Comparison of ENCODE assay signal across 23 cellular contexts in genomic region chr17:71638668-71639067, GRCh38.
DNase-seq lines count a peak whose midpoint lies in the region; ATAC-seq, FAIRE-seq and TF ChIP-seq lines count a peak whose summit lies in the region.
"Had no signal": no experiment of that assay in that cellular context is flagged by ENCODE, and none has a peak within 500 bp of the region (broad histone marks: within the 10 kb centered on the region; RNA-seq: fewer than 3 reads in every experiment).

No MANE protein-coding gene starts in this region.

- no peak overlapping the region for H3K4me3 ChIP-seq in left lung
- H3K4me3 ChIP-seq in prostate gland, result no peak overlapping the region
- H3K4me3 ChIP-seq in gastrocnemius medialis, result no peak overlapping the region
- H3K4me3 ChIP-seq: A549; BLaER1 treated with 17β-estradiol and CSF1 and Interleukin-3, amounts not matched to agents 10 nM and 100 nM had no signal

- TF ChIP-seq POLR2A in H54 (IDR thresholded peaks at IDR 0.05; ENCODE audit: low read depth, low read length), result no peak
- TF ChIP-seq POLR2A in prostate gland (IDR thresholded peaks at IDR 0.05), result no peak
- TF ChIP-seq POLR2A in gastrocnemius medialis (IDR thresholded peaks at IDR 0.05), result no peak

- DNase-seq in H54 (ENCODE audit: insufficient read length, low spot score) (no peak), left lung (no peak), prostate gland (ENCODE audit: low spot score) (peak; percentile 27), T1000 (lab: John Stamatoyannopoulos, UW) (no peak), gastrocnemius medialis (no peak)
- DNase-seq in activated CD8-positive, alpha-beta memory T cell treated with anti-CD3 and anti-CD28 coated beads, Interleukin-2, amount 50 U/mL, for 4 hours, result no peak
- DNase-seq: AML-193; Caco-2; Calu3; CD4-positive, alpha-beta T cell; CD8-positive, alpha-beta T cell; DMS79 treated with DMSO at 0.1 percent for 48 hours; GF-D8 had no signal

- intact Hi-C loops in left lung (cut with DNase I), result no loop called here
- intact Hi-C loops in prostate gland (cut with DNase I), result no loop called here
- intact Hi-C loops in gastrocnemius medialis (cut with DNase I; ENCODE audit: low total_unique reads), result no loop called here

- 35% methylated on average over 4 of the region's 4 CpGs for WGBS in prostate gland

- ATAC-seq in left lung, result peak; percentile 27
- ATAC-seq in HG02852 (IDR thresholded peaks at IDR 0.05; ENCODE audit: unreplicated experiment), result no peak
- ATAC-seq in gastrocnemius medialis, result no peak
- ATAC-seq: A549; CD8-positive, alpha-beta T cell had no signal

- TF ChIP-seq CTCF in VCaP (conservative IDR thresholded peaks at IDR 0.05) (no peak), left lung (IDR thresholded peaks at IDR 0.05) (no peak), prostate gland (IDR thresholded peaks at IDR 0.05) (no peak), gastrocnemius medialis (IDR thresholded peaks at IDR 0.05 in 4 of 5, conservative IDR thresholded peaks at IDR 0.05 in 1 of 5) (no peak)

- in situ Hi-C loops in gastrocnemius medialis (cut with MboI; ENCODE audit: low sequenced_read_pairs in 4 of 4), result loop anchor here in 1 of 4 donors (10.0 kb wide), 1 partner anchor 64 kb away; no protein-coding TSS in a partner anchor

- H3K9me3 ChIP-seq in left lung, result no peaks in the 10 kb centered on the region
- H3K9me3 ChIP-seq in prostate gland, result no peaks in the 10 kb centered on the region
- H3K9me3 ChIP-seq in gastrocnemius medialis, result no peaks in the 10 kb centered on the region
- H3K9me3 ChIP-seq: A549; BLaER1 treated with 17β-estradiol and CSF1 and Interleukin-3, amounts not matched to agents 10 nM and 100 nM; Caco-2 had no signal

- H3K27me3 ChIP-seq in left lung (no peaks in the 10 kb centered on the region), prostate gland (replicated peaks; ENCODE audit: insufficient read depth) (no peaks in the 10 kb centered on the region), gastrocnemius medialis (peaks cover 0 to 2% (median 0%) of the 10 kb centered on the region in 3 donors)
- H3K27me3 ChIP-seq: BLaER1 treated with 17β-estradiol and CSF1 and Interleukin-3, amounts not matched to agents 10 nM and 100 nM had no signal

- no peaks in the 10 kb centered on the region for H3K4me1 ChIP-seq in left lung
- H3K4me1 ChIP-seq in prostate gland (replicated peaks), result no peaks in the 10 kb centered on the region
- no peaks in the 10 kb centered on the region for H3K4me1 ChIP-seq in gastrocnemius medialis
- H3K4me1 ChIP-seq: BLaER1 treated with 17β-estradiol and CSF1 and Interleukin-3, amounts not matched to agents 10 nM and 100 nM had no signal

- peak; percentile 48 for FAIRE-seq in H54 (lab: Jason Lieb, UNC)
- FAIRE-seq: D721Med, G401.6, GM12891, GM19239 had no signal

- H3K27ac ChIP-seq in VCaP (peak overlapping the region; percentile 40; the same call in 1 of the 2 replicates), left lung (no peak overlapping the region), prostate gland (peak overlapping the region in 1 of 2 donors; percentile 15), gastrocnemius medialis (no peak overlapping the region)
- H3K27ac ChIP-seq: 22Rv1; A549; BLaER1 treated with 17β-estradiol and CSF1 and Interleukin-3, amounts not matched to agents 10 nM and 100 nM; C4-2B had no signal

- no peaks in the 10 kb centered on the region for H3K36me3 ChIP-seq in left lung
- H3K36me3 ChIP-seq in prostate gland, result no peaks in the 10 kb centered on the region
- H3K36me3 ChIP-seq in gastrocnemius medialis, result no peaks in the 10 kb centered on the region
- H3K36me3 ChIP-seq: BLaER1 treated with 17β-estradiol and CSF1 and Interleukin-3, amounts not matched to agents 10 nM and 100 nM had no signal
